25 cellular contexts compared by ENCODE assay signal in the genomic region with DNA sequence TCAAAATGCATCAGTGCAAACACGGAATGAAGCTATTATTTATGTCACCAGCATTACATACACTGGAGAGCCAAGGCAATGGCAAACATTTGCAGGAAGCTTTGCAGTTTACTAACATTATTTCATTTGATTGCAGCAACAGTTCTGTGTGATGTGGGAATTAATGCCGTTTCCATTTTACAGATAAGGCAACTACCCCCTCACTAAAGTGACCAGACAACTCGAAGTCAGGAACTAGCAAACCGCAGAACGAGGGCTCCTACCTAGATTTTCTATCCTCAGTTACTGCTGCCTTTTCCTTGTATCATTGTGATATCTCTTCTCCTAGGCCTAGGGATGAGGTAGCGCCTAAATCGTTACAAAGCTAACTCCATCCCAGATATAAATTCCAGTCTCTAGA.
DNase-seq lines count a peak whose midpoint lies in the region; ATAC-seq and TF ChIP-seq lines count a peak whose summit lies in the region.
"Had no signal": no experiment of that assay in that cellular context is flagged by ENCODE, and none has a peak within 500 bp of the region (broad histone marks: within the 10 kb centered on the region; RNA-seq: fewer than 3 reads in every experiment).

No MANE protein-coding gene starts in this region.

- H4K8ac ChIP-seq in mesenchymal stem cell (ENCODE audit: low read length), result no peak overlapping the region

- DNase-seq in HFFc6 (no peak), SJSA1 (ENCODE audit: low read depth in 1 of 2, low spot score in 2 of 2) (no peak), mesenchymal stem cell (no peak), nephron progenitor cell (no peak), NCI-H226 (no peak)
- DNase-seq in activated CD8-positive, alpha-beta memory T cell treated with anti-CD3 and anti-CD28 coated beads, Interleukin-2, amount 10 ng/mL, durations not matched to agents 7 days and 5 days, result no peak
- DNase-seq: Calu3; CD8-positive, alpha-beta memory T cell; DMS79 treated with DMSO at 0.1 percent for 48 hours; GF-D8; Kasumi-1; NCI-H1105 treated with DMSO at 0.1 percent for 48 hours; NCI-H2029; NCI-H446 treated with DMSO at 0.1 percent for 48 hours; NCI-H526; SHP77 treated with DMSO at 0.1 percent for 48 hours; T-helper 2 cell had no signal

- H2BK120ac ChIP-seq in mesenchymal stem cell (ENCODE audit: low read depth, low read length), result no peak overlapping the region

- H2BK5ac ChIP-seq in mesenchymal stem cell (ENCODE audit: low read depth, low read length, poor library complexity, severe bottlenecking), result no peak overlapping the region

- peaks cover 1% of the 10 kb centered on the region for H3K79me1 ChIP-seq in mesenchymal stem cell (replicated peaks; ENCODE audit: low read length, poor library complexity, severe bottlenecking)

- H3K4me3 ChIP-seq in SJSA1 (no peak overlapping the region), mesenchymal stem cell (ENCODE audit: insufficient read depth in 1 of 2, low read depth in 1 of 2, low read length in 2 of 2) (no peak overlapping the region)
- H3K4me3 ChIP-seq: SK-N-MC had no signal

- H3K27ac ChIP-seq in 22Rv1, result 0 out of 2 replicates have a peak overlapping the region, but pooled peaks have one; percentile 14
- H3K27ac ChIP-seq in SJSA1, result peak overlapping the region; percentile 95
- peak overlapping the region; percentile 98 for H3K27ac ChIP-seq in mesenchymal stem cell (ENCODE audit: low read length, poor library complexity, severe bottlenecking)
- H3K27ac ChIP-seq: C4-2B, RWPE1, SK-N-MC had no signal

- no peak overlapping the region for H3K4ac ChIP-seq in mesenchymal stem cell (ENCODE audit: low read depth in 1 of 2, low read length in 2 of 2)

- H3K4me1 Mint-ChIP-seq in HFFc6 (ENCODE audit: low read depth), result peaks cover 61% of the 10 kb centered on the region
- peaks cover 26% of the 10 kb centered on the region for H3K4me1 Mint-ChIP-seq in nephron progenitor cell
- H3K4me1 Mint-ChIP-seq in activated CD8-positive, alpha-beta memory T cell treated with anti-CD3 and anti-CD28 coated beads, Interleukin-2, amount 10 ng/mL, durations not matched to agents 7 days and 5 days, result peaks cover 4% of the 10 kb centered on the region
- H3K4me1 Mint-ChIP-seq: B cell; CD8-positive, alpha-beta memory T cell; IgD-negative memory B cell had no signal

- H4K91ac ChIP-seq in mesenchymal stem cell (ENCODE audit: low read length), result no peak overlapping the region

- peak overlapping the region; percentile 82 for H3K9ac ChIP-seq in mesenchymal stem cell (ENCODE audit: low read length)

- no peak overlapping the region for H3K18ac ChIP-seq in mesenchymal stem cell (ENCODE audit: low read depth in 1 of 2, low read length in 2 of 2)

- no peak overlapping the region for H2BK12ac ChIP-seq in mesenchymal stem cell (ENCODE audit: low read length in 2 of 2)

- H3K4me3 Mint-ChIP-seq in HFFc6 (peak overlapping the region; percentile 79), nephron progenitor cell (no peak overlapping the region)
- H3K4me3 Mint-ChIP-seq in activated CD8-positive, alpha-beta memory T cell treated with anti-CD3 and anti-CD28 coated beads, Interleukin-2, amount 10 ng/mL, durations not matched to agents 7 days and 5 days, result no peak overlapping the region
- H3K4me3 Mint-ChIP-seq: B cell; CD8-positive, alpha-beta memory T cell; IgD-negative memory B cell had no signal

- H3K27ac Mint-ChIP-seq in HFFc6 (peak overlapping the region; percentile 95), nephron progenitor cell (no peak overlapping the region)
- H3K27ac Mint-ChIP-seq in activated CD8-positive, alpha-beta memory T cell treated with anti-CD3 and anti-CD28 coated beads, Interleukin-2, amount 10 ng/mL, durations not matched to agents 7 days and 5 days, result no peak overlapping the region
- H3K27ac Mint-ChIP-seq: B cell; CD8-positive, alpha-beta memory T cell; IgD-negative memory B cell had no signal

- H3K9me3 ChIP-seq in SJSA1 (replicated peaks), result no peaks in the 10 kb centered on the region
- H3K9me3 ChIP-seq in mesenchymal stem cell (ENCODE audit: control insufficient read depth, low read length), result no peaks in the 10 kb centered on the region

- H2BK15ac ChIP-seq in mesenchymal stem cell (ENCODE audit: low read depth, poor library complexity, severe bottlenecking), result no peak overlapping the region

- H3K36me3 ChIP-seq in SJSA1 (no peaks in the 10 kb centered on the region), mesenchymal stem cell (ENCODE audit: control insufficient read depth in 1 of 2, insufficient read depth in 2 of 2, low read depth in 1 of 2, low read length in 2 of 2) (no peaks in the 10 kb centered on the region)

- no peak overlapping the region for H3K14ac ChIP-seq in mesenchymal stem cell (ENCODE audit: low read length in 2 of 2)

- H3K4me1 ChIP-seq in SJSA1 (replicated peaks), result peaks cover 54% of the 10 kb centered on the region
- H3K4me1 ChIP-seq in mesenchymal stem cell (ENCODE audit: control insufficient read depth, insufficient read depth, low read depth, low read length), result peaks cover 3% of the 10 kb centered on the region

- CTCF ChIA-PET in activated CD8-positive, alpha-beta memory T cell treated with anti-CD3 and anti-CD28 coated beads, Interleukin-2, amount 10 ng/mL, durations not matched to agents 7 days and 5 days (lab: Charles Lee), result no interaction called here

- TF ChIP-seq CTCF in 22Rv1 (IDR thresholded peaks at IDR 0.05) (no peak), HFFc6 (IDR thresholded peaks at IDR 0.05) (no peak), nephron progenitor cell (IDR thresholded peaks at IDR 0.05) (no peak)

- ATAC-seq in GM18502 (IDR thresholded peaks at IDR 0.05; ENCODE audit: poor library complexity, unreplicated experiment), result no peak
- no peak for ATAC-seq in activated CD8-positive, alpha-beta memory T cell treated with anti-CD3 and anti-CD28 coated beads, Interleukin-2, amount 10 ng/mL, durations not matched to agents 7 days and 5 days
- ATAC-seq: Panc1 had no signal

- no peak overlapping the region for H3K23ac ChIP-seq in mesenchymal stem cell (ENCODE audit: low read length in 2 of 2)

- no peaks in the 10 kb centered on the region for H3K9me3 Mint-ChIP-seq in HFFc6
- H3K9me3 Mint-ChIP-seq in nephron progenitor cell, result peaks cover 11% of the 10 kb centered on the region
- H3K9me3 Mint-ChIP-seq in activated CD8-positive, alpha-beta memory T cell treated with anti-CD3 and anti-CD28 coated beads, Interleukin-2, amount 10 ng/mL, durations not matched to agents 7 days and 5 days (ENCODE audit: low read depth), result no peaks in the 10 kb centered on the region

- H3K27me3 Mint-ChIP-seq in HFFc6 (ENCODE audit: insufficient read depth), result peaks cover 3% of the 10 kb centered on the region; the same call in 1 of the 2 replicates
- H3K27me3 Mint-ChIP-seq in nephron progenitor cell (ENCODE audit: low read depth, poor library complexity), result no peaks in the 10 kb centered on the region
- peaks cover 8% of the 10 kb centered on the region for H3K27me3 Mint-ChIP-seq in activated CD8-positive, alpha-beta memory T cell treated with anti-CD3 and anti-CD28 coated beads, Interleukin-2, amount 10 ng/mL, durations not matched to agents 7 days and 5 days
- H3K27me3 Mint-ChIP-seq: IgD-negative memory B cell had no signal

- 78% methylated on average over 7 of the region's 7 CpGs for WGBS in mesenchymal stem cell

- H2AK5ac ChIP-seq in mesenchymal stem cell (ENCODE audit: low read length, severe bottlenecking), result no peak overlapping the region

- no peak overlapping the region for H2AFZ ChIP-seq in mesenchymal stem cell (ENCODE audit: low read depth, low read length)

- H3K36me3 Mint-ChIP-seq in HFFc6 (ENCODE audit: low read depth) (0 out of 2 replicates have a peak, but pooled peaks cover 4% of the 10 kb centered on the region), nephron progenitor cell (ENCODE audit: low read depth) (peaks cover 28% of the 10 kb centered on the region)
- no peaks in the 10 kb centered on the region for H3K36me3 Mint-ChIP-seq in activated CD8-positive, alpha-beta memory T cell treated with anti-CD3 and anti-CD28 coated beads, Interleukin-2, amount 10 ng/mL, durations not matched to agents 7 days and 5 days
- H3K36me3 Mint-ChIP-seq: CD8-positive, alpha-beta memory T cell; IgD-negative memory B cell had no signal

- H3K27me3 ChIP-seq in SJSA1 (replicated peaks), result no peaks in the 10 kb centered on the region
- no peaks in the 10 kb centered on the region for H3K27me3 ChIP-seq in mesenchymal stem cell (ENCODE audit: control insufficient read depth in 1 of 2, insufficient read depth in 1 of 2, low read length in 2 of 2)

- no peak overlapping the region for H3K4me2 ChIP-seq in mesenchymal stem cell (ENCODE audit: low read length, poor library complexity, severe bottlenecking)

Comparison
In these comparisons a context has a peak if more than half of its experiments do, and no peak if none do; other contexts are left out.
1. H3K27ac ChIP-seq: peak in every context shown above with its lines; median percentile 98 in mesenchymal stem cell; 95 in SJSA1; 14 in 22Rv1.